8 cellular contexts compared by ENCODE assay signal in genomic region chr11:66478823-66479740, GRCh38.
DNase-seq lines count a peak whose midpoint lies in the region; TF ChIP-seq lines count a peak whose summit lies in the region.

No MANE protein-coding gene starts in this region.

- peak overlapping the region; percentile 79 for H3K9ac ChIP-seq in mucosa of stomach (ENCODE audit: low read length)

- peak; percentile 67 for DNase-seq in ELR (ENCODE audit: low read depth)
- DNase-seq in epithelial cell of esophagus (ENCODE audit: low read depth) = peak; percentile 48
- DNase-seq in NCI-H187 treated with DMSO at 0.1 percent for 48 hours (lab: John Stamatoyannopoulos, UW) = no peak
- DNase-seq in epidermal melanocyte (ENCODE audit: insufficient read length, low spot score) = no peak
- DNase-seq in dedifferentiated amniotic fluid mesenchymal stem cell (ENCODE audit: extremely low spot score) = no peak

- peak; percentile 74 for TF ChIP-seq CTCF in WI38 (IDR thresholded peaks at IDR 0.05; ENCODE audit: low read depth, low read length)
- peak; percentile 91 for TF ChIP-seq CTCF in epithelial cell of esophagus (IDR thresholded peaks at IDR 0.05; ENCODE audit: insufficient read depth, low read depth, low read length, missing control alignments)

- TF ChIP-seq EP300 in Ishikawa (IDR thresholded peaks at IDR 0.05; ENCODE audit: borderline replicate concordance) = no peak

- H3K27me3 ChIP-seq in mucosa of stomach (ENCODE audit: control insufficient read depth, insufficient read depth, low read length) = no peaks in the 10 kb centered on the region

- H3K9me3 ChIP-seq in mucosa of stomach (ENCODE audit: control insufficient read depth, low read length) = no peaks in the 10 kb centered on the region

- H3K4me1 ChIP-seq in mucosa of stomach (ENCODE audit: control insufficient read depth, insufficient read depth, low read length) = peaks cover 15% of the 10 kb centered on the region

- no peaks in the 10 kb centered on the region for H3K36me3 ChIP-seq in mucosa of stomach (ENCODE audit: control insufficient read depth, insufficient read depth, low read length)

- peak; percentile 60 for TF ChIP-seq RAD21 in Ishikawa (IDR thresholded peaks at IDR 0.05; ENCODE audit: low read depth)

- H3K4me3 ChIP-seq in WI38 (ENCODE audit: low read depth, low read length) (peak overlapping the region; percentile 89), epithelial cell of esophagus (ENCODE audit: low read length) (peak overlapping the region; percentile 81), mucosa of stomach (ENCODE audit: low read length) (peak overlapping the region; percentile 65)

TF ChIP-seq in Ishikawa, 13 proteins besides CTCF, POLR2A, EP300 and RAD21:
- TF ChIP-seq EGR1 (IDR thresholded peaks at IDR 0.05) (no peak), TEAD4 (IDR thresholded peaks at IDR 0.05) (no peak), YY1 (IDR thresholded peaks at IDR 0.05; ENCODE audit: low read depth) (no peak), ZBTB7A (IDR thresholded peaks at IDR 0.05; ENCODE audit: low read depth) (peak; percentile 88; the same call in 1 of the 2 replicates), CREB1 (IDR thresholded peaks at IDR 0.05; ENCODE audit: low read depth) (no peak), NFIC (IDR thresholded peaks at IDR 0.05) (0 out of 2 replicates have a peak, but pooled peaks have one; percentile 26)
- TF ChIP-seq, protein P1, sequence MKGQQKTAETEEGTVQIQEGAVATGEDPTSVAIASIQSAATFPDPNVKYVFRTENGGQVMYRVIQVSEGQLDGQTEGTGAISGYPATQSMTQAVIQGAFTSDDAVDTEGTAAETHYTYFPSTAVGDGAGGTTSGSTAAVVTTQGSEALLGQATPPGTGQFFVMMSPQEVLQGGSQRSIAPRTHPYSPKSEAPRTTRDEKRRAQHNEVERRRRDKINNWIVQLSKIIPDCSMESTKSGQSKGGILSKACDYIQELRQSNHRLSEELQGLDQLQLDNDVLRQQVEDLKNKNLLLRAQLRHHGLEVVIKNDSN (IDR thresholded peaks at IDR 0.05) = no peak

Comparison
In these comparisons a context has a peak if more than half of its experiments do, and no peak if none do; other contexts are left out.
1. DNase-seq: peak in ELR (single experiment) and epithelial cell of esophagus (single experiment); none in NCI-H187 treated with DMSO at 0.1 percent for 48 hours (single experiment), epidermal melanocyte (single experiment) and dedifferentiated amniotic fluid mesenchymal stem cell (single experiment).
2. Peak in every context shown above with its lines, with median percentiles within 50 percentile points of each other: H3K4me3 ChIP-seq.